ENCODE assay signal across 1 cellular context in the genomic region with DNA sequence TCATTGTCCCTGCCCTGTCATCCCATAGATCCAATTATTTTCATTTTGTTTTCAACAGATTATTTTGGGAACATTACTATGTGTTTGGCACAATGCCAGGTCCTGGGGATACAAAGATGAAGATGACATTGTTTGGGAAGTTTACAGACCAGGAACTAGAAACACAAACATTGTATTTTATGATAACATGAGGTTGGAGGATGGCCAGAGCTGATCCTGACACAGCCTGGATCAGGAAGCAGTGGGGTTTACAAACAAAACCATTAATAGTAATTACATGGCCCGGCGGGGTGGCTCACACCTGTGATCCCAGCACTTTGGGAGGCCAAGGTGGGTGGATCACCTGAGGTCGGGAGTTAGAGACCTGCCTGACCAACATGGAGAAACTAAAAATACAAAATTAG.
A peak's percentile ranks its signal among the peaks of the same experiment; 100 is the strongest.
TF ChIP-seq lines count a peak whose summit lies in the region.

No MANE protein-coding gene starts in this region.

TF ChIP-seq in HepG2, 621 proteins besides CTCF, POLR2A, EP300 and RAD21 (continues in another document):
- TF ChIP-seq GTF2F1 (IDR thresholded peaks at IDR 0.05; ENCODE audit: low read length) = no peak
- TF ChIP-seq ZNF550 (CRISPR knock-in tag; IDR thresholded peaks at IDR 0.05; ENCODE audit: borderline replicate concordance) = no peak
- peak; percentile 18; the same call in 1 of the 2 replicates for TF ChIP-seq RXRA (CRISPR knock-in tag; IDR thresholded peaks at IDR 0.05)
- TF ChIP-seq ETV5 (CRISPR knock-in tag; IDR thresholded peaks at IDR 0.05; ENCODE audit: borderline replicate concordance) = peak; percentile 49; the same call in 1 of the 2 replicates
- TF ChIP-seq, protein P1, sequence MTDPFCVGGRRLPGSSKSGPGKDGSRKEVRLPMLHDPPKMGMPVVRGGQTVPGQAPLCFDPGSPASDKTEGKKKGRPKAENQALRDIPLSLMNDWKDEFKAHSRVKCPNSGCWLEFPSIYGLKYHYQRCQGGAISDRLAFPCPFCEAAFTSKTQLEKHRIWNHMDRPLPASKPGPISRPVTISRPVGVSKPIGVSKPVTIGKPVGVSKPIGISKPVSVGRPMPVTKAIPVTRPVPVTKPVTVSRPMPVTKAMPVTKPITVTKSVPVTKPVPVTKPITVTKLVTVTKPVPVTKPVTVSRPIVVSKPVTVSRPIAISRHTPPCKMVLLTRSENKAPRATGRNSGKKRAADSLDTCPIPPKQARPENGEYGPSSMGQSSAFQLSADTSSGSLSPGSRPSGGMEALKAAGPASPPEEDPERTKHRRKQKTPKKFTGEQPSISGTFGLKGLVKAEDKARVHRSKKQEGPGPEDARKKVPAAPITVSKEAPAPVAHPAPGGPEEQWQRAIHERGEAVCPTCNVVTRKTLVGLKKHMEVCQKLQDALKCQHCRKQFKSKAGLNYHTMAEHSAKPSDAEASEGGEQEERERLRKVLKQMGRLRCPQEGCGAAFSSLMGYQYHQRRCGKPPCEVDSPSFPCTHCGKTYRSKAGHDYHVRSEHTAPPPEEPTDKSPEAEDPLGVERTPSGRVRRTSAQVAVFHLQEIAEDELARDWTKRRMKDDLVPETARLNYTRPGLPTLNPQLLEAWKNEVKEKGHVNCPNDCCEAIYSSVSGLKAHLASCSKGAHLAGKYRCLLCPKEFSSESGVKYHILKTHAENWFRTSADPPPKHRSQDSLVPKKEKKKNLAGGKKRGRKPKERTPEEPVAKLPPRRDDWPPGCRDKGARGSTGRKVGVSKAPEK (CRISPR knock-in tag; IDR thresholded peaks at IDR 0.05; ENCODE audit: borderline replicate concordance) = no peak
- TF ChIP-seq, protein P2, sequence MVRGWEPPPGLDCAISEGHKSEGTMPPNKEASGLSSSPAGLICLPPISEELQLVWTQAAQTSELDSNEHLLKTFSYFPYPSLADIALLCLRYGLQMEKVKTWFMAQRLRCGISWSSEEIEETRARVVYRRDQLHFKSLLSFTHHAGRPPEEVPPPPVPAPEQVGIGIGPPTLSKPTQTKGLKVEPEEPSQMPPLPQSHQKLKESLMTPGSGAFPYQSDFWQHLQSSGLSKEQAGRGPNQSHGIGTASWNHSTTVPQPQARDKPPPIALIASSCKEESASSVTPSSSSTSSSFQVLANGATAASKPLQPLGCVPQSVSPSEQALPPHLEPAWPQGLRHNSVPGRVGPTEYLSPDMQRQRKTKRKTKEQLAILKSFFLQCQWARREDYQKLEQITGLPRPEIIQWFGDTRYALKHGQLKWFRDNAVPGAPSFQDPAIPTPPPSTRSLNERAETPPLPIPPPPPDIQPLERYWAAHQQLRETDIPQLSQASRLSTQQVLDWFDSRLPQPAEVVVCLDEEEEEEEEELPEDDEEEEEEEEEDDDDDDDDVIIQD (CRISPR knock-in tag; IDR thresholded peaks at IDR 0.05; ENCODE audit: low read depth) = peak; percentile 15; the same call in 1 of the 2 replicates
- 0 out of 2 replicates have a peak, but pooled peaks have one; percentile 35 for TF ChIP-seq ZNF331 (CRISPR knock-in tag; IDR thresholded peaks at IDR 0.05)
- no peak for TF ChIP-seq POLR2G (IDR thresholded peaks at IDR 0.05; ENCODE audit: low read depth, low read length)
- no peak for TF ChIP-seq CEBPG (CRISPR knock-in tag; IDR thresholded peaks at IDR 0.05)
- TF ChIP-seq MXI1 (IDR thresholded peaks at IDR 0.05; ENCODE audit: borderline replicate concordance, low read depth, low read length) = no peak; the same call in 2 of the 3 replicates
- TF ChIP-seq ZNF709 (CRISPR knock-in tag; IDR thresholded peaks at IDR 0.05) = no peak
- peak; percentile 71; the same call in 1 of the 2 replicates for TF ChIP-seq SOX5 (CRISPR knock-in tag; IDR thresholded peaks at IDR 0.05; ENCODE audit: borderline replicate concordance)
- TF ChIP-seq, protein P3, sequence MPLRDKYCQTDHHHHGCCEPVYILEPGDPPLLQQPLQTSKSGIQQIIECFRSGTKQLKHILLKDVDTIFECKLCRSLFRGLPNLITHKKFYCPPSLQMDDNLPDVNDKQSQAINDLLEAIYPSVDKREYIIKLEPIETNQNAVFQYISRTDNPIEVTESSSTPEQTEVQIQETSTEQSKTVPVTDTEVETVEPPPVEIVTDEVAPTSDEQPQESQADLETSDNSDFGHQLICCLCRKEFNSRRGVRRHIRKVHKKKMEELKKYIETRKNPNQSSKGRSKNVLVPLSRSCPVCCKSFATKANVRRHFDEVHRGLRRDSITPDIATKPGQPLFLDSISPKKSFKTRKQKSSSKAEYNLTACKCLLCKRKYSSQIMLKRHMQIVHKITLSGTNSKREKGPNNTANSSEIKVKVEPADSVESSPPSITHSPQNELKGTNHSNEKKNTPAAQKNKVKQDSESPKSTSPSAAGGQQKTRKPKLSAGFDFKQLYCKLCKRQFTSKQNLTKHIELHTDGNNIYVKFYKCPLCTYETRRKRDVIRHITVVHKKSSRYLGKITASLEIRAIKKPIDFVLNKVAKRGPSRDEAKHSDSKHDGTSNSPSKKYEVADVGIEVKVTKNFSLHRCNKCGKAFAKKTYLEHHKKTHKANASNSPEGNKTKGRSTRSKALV (CRISPR knock-in tag; IDR thresholded peaks at IDR 0.05) = no peak
- TF ChIP-seq ZNF431 (CRISPR knock-in tag; IDR thresholded peaks at IDR 0.05; ENCODE audit: borderline replicate concordance, low read depth) = no peak
- no peak for TF ChIP-seq XBP1 (CRISPR knock-in tag; IDR thresholded peaks at IDR 0.05)
- TF ChIP-seq ZNF264 (CRISPR knock-in tag; IDR thresholded peaks at IDR 0.05) = peak; percentile 51; the same call in 1 of the 2 replicates
- no peak for TF ChIP-seq SP5 (CRISPR knock-in tag; IDR thresholded peaks at IDR 0.05; ENCODE audit: borderline replicate concordance, low read depth)
- no peak for TF ChIP-seq RORA (CRISPR knock-in tag; IDR thresholded peaks at IDR 0.05)
- no peak for TF ChIP-seq SP2 (CRISPR knock-in tag; IDR thresholded peaks at IDR 0.05)
- TF ChIP-seq, protein P4, sequence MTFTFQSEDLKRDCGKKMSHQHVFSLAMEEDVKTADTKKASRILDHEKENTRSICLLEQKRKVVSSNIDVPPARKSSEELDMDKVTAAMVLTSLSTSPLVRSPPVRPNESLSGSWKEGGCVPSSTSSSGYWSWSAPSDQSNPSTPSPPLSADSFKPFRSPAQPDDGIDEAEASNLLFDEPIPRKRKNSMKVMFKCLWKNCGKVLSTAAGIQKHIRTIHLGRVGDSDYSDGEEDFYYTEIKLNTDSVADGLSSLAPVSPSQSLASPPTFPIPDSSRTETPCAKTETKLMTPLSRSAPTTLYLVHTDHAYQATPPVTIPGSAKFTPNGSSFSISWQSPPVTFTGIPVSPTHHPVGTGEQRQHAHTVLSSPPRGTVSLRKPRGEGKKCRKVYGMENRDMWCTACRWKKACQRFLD (CRISPR knock-in tag; IDR thresholded peaks at IDR 0.05; ENCODE audit: borderline replicate concordance) = no peak
- TF ChIP-seq RFX5 (IDR thresholded peaks at IDR 0.05; ENCODE audit: low read depth, low read length) = no peak
- TF ChIP-seq, protein P5, sequence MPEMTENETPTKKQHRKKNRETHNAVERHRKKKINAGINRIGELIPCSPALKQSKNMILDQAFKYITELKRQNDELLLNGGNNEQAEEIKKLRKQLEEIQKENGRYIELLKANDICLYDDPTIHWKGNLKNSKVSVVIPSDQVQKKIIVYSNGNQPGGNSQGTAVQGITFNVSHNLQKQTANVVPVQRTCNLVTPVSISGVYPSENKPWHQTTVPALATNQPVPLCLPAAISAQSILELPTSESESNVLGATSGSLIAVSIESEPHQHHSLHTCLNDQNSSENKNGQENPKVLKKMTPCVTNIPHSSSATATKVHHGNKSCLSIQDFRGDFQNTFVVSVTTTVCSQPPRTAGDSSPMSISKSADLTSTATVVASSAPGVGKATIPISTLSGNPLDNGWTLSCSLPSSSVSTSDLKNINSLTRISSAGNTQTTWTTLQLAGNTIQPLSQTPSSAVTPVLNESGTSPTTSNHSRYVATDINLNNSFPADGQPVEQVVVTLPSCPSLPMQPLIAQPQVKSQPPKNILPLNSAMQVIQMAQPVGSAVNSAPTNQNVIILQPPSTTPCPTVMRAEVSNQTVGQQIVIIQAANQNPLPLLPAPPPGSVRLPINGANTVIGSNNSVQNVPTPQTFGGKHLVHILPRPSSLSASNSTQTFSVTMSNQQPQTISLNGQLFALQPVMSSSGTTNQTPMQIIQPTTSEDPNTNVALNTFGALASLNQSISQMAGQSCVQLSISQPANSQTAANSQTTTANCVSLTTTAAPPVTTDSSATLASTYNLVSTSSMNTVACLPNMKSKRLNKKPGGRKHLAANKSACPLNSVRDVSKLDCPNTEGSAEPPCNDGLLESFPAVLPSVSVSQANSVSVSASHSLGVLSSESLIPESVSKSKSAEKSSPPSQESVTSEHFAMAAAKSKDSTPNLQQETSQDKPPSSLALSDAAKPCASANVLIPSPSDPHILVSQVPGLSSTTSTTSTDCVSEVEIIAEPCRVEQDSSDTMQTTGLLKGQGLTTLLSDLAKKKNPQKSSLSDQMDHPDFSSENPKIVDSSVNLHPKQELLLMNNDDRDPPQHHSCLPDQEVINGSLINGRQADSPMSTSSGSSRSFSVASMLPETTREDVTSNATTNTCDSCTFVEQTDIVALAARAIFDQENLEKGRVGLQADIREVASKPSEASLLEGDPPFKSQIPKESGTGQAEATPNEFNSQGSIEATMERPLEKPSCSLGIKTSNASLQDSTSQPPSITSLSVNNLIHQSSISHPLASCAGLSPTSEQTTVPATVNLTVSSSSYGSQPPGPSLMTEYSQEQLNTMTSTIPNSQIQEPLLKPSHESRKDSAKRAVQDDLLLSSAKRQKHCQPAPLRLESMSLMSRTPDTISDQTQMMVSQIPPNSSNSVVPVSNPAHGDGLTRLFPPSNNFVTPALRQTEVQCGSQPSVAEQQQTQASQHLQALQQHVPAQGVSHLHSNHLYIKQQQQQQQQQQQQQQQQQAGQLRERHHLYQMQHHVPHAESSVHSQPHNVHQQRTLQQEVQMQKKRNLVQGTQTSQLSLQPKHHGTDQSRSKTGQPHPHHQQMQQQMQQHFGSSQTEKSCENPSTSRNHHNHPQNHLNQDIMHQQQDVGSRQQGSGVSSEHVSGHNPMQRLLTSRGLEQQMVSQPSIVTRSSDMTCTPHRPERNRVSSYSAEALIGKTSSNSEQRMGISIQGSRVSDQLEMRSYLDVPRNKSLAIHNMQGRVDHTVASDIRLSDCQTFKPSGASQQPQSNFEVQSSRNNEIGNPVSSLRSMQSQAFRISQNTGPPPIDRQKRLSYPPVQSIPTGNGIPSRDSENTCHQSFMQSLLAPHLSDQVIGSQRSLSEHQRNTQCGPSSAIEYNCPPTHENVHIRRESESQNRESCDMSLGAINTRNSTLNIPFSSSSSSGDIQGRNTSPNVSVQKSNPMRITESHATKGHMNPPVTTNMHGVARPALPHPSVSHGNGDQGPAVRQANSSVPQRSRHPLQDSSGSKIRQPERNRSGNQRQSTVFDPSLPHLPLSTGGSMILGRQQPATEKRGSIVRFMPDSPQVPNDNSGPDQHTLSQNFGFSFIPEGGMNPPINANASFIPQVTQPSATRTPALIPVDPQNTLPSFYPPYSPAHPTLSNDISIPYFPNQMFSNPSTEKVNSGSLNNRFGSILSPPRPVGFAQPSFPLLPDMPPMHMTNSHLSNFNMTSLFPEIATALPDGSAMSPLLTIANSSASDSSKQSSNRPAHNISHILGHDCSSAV (CRISPR knock-in tag; IDR thresholded peaks at IDR 0.05; ENCODE audit: borderline replicate concordance) = no peak
- no peak for TF ChIP-seq SP1 (IDR thresholded peaks at IDR 0.05)
- TF ChIP-seq SP1 (CRISPR knock-in tag; IDR thresholded peaks at IDR 0.05) = no peak
- no peak for TF ChIP-seq ZNF546 (CRISPR knock-in tag; conservative IDR thresholded peaks at IDR 0.05)
- no peak for TF ChIP-seq TOPORS (CRISPR knock-in tag; IDR thresholded peaks at IDR 0.05)
- no peak for TF ChIP-seq YY1 (IDR thresholded peaks at IDR 0.05; ENCODE audit: insufficient read depth, insufficient replicate concordance, low read depth, low read length)
- no peak for TF ChIP-seq ZNF160 (CRISPR knock-in tag; IDR thresholded peaks at IDR 0.05)
- TF ChIP-seq RELA (CRISPR knock-in tag; IDR thresholded peaks at IDR 0.05) = no peak
- no peak for TF ChIP-seq MIER3 (CRISPR knock-in tag; IDR thresholded peaks at IDR 0.05; ENCODE audit: borderline replicate concordance)
- TF ChIP-seq, protein P6, sequence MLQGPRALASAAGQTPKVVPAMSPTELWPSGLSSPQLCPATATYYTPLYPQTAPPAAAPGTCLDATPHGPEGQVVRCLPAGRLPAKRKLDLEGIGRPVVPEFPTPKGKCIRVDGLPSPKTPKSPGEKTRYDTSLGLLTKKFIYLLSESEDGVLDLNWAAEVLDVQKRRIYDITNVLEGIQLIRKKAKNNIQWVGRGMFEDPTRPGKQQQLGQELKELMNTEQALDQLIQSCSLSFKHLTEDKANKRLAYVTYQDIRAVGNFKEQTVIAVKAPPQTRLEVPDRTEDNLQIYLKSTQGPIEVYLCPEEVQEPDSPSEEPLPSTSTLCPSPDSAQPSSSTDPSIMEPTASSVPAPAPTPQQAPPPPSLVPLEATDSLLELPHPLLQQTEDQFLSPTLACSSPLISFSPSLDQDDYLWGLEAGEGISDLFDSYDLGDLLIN (CRISPR knock-in tag; IDR thresholded peaks at IDR 0.05; ENCODE audit: borderline replicate concordance) = no peak
- no peak for TF ChIP-seq CC2D1A (CRISPR knock-in tag; IDR thresholded peaks at IDR 0.05)
- TF ChIP-seq CCDC6 (CRISPR knock-in tag; IDR thresholded peaks at IDR 0.05) = no peak
- TF ChIP-seq STAG1 (CRISPR knock-in tag; IDR thresholded peaks at IDR 0.05) = no peak
- no peak for TF ChIP-seq ZNF225 (CRISPR knock-in tag; IDR thresholded peaks at IDR 0.05)
- 0 out of 2 replicates have a peak, but pooled peaks have one; percentile 17 for TF ChIP-seq RARA (CRISPR knock-in tag; IDR thresholded peaks at IDR 0.05)
- no peak for TF ChIP-seq ZBTB3 (CRISPR knock-in tag; IDR thresholded peaks at IDR 0.05; ENCODE audit: borderline replicate concordance, low read depth)
- TF ChIP-seq, protein P7, sequence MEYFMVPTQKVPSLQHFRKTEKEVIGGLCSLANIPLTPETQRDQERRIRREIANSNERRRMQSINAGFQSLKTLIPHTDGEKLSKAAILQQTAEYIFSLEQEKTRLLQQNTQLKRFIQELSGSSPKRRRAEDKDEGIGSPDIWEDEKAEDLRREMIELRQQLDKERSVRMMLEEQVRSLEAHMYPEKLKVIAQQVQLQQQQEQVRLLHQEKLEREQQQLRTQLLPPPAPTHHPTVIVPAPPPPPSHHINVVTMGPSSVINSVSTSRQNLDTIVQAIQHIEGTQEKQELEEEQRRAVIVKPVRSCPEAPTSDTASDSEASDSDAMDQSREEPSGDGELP (IDR thresholded peaks at IDR 0.05; ENCODE audit: borderline replicate concordance, low read depth) = no peak
